ENCODE assay signal across 23 cellular contexts in the genomic region with DNA sequence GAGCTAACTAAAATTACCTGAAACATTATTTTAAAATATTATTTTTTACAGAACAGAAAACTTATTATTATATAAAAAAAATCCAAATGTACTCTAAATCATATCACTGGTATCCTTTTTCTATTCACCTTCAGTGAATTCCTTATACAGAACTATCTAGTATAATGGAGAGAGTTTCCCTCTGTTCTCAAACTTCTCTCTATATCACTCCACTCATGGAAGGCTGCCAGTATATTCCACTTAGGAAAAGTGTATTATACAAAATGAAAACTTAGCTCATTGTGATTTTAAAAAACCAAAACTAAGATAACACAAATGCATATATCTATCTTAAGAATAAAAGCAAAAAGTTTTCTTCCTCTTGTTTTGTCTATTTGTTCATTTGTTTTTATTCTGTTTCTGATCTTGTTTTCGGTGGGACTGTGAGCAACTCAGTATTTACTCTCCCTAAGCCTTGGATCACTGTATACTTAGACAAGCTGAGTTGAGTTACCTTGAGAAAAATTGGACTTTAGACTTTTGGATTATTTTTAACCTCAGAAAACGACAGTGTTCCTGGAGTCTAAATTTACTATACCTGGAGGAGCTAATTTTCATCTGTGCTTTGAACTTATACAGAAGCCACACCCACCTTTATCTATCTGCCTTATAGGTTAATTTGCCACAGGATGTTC.
DNase-seq lines count a peak whose midpoint lies in the region; ATAC-seq, FAIRE-seq and TF ChIP-seq lines count a peak whose summit lies in the region.
"Had no signal": no experiment of that assay in that cellular context is flagged by ENCODE, and none has a peak within 500 bp of the region (broad histone marks: within the 10 kb centered on the region; RNA-seq: fewer than 3 reads in every experiment).

No MANE protein-coding gene starts in this region.

- TF ChIP-seq POLR2A in body of pancreas (IDR thresholded peaks at IDR 0.05) (no peak), erythroblast (IDR thresholded peaks at IDR 0.05; ENCODE audit: low read length) (no peak)

- H4K91ac ChIP-seq in H9 (ENCODE audit: insufficient read length, low read depth, low read length): no peak overlapping the region

- H3K4me3 ChIP-seq in body of pancreas (no peak overlapping the region), small intestine (ENCODE audit: low read depth in 1 of 2, low read length in 2 of 2) (no peak overlapping the region), mucosa of descending colon (no peak overlapping the region)
- H3K4me3 ChIP-seq: A549; BLaER1 treated with 17β-estradiol and CSF1 and Interleukin-3, amounts not matched to agents 10 nM and 100 nM had no signal

- peak; percentile 9 for DNase-seq in LoVo (ENCODE audit: low spot score)
- no peak for DNase-seq in body of pancreas
- no peak for DNase-seq in left colon
- DNase-seq in small intestine: peak; percentile 3
- no peak for DNase-seq in erythroblast (lab: John Stamatoyannopoulos, UW)
- DNase-seq in mucosa of descending colon: no peak
- DNase-seq in H9: no peak
- DNase-seq: AML-193; Caco-2; Calu3; CD4-positive, alpha-beta T cell; CD8-positive, alpha-beta T cell; DMS79 treated with DMSO at 0.1 percent for 48 hours; GF-D8 had no signal

- H3K27me3 Mint-ChIP-seq in H9 (ENCODE audit: low read depth): no peaks in the 10 kb centered on the region

- no peaks in the 10 kb centered on the region for H3K27me3 ChIP-seq in body of pancreas
- no peaks in the 10 kb centered on the region for H3K27me3 ChIP-seq in small intestine (ENCODE audit: control insufficient read depth in 2 of 2, insufficient read depth in 2 of 2, low read length in 2 of 2)
- no peaks in the 10 kb centered on the region for H3K27me3 ChIP-seq in H9 (ENCODE audit: insufficient read depth, low read length)
- H3K27me3 ChIP-seq: BLaER1 treated with 17β-estradiol and CSF1 and Interleukin-3, amounts not matched to agents 10 nM and 100 nM had no signal

- no peaks in the 10 kb centered on the region for H3K9me3 ChIP-seq in body of pancreas
- H3K9me3 ChIP-seq in small intestine (ENCODE audit: control insufficient read depth, low read depth): no peaks in the 10 kb centered on the region
- no peaks in the 10 kb centered on the region for H3K9me3 ChIP-seq in mucosa of descending colon
- no peaks in the 10 kb centered on the region for H3K9me3 ChIP-seq in H9 (ENCODE audit: control insufficient read depth, low read depth, low read length)
- H3K9me3 ChIP-seq: A549, Caco-2 had no signal

- peaks cover 13% of the 10 kb centered on the region for H3K4me1 ChIP-seq in body of pancreas
- no peaks in the 10 kb centered on the region for H3K4me1 ChIP-seq in small intestine (ENCODE audit: control insufficient read depth in 2 of 2, insufficient read depth in 1 of 2, low read depth in 1 of 2, low read length in 1 of 2)
- H3K4me1 ChIP-seq in mucosa of descending colon (ENCODE audit: low read depth): peaks cover 7% of the 10 kb centered on the region
- H3K4me1 ChIP-seq in H9 (ENCODE audit: insufficient read depth, low read length): no peaks in the 10 kb centered on the region
- H3K4me1 ChIP-seq: A549; BLaER1 treated with 17β-estradiol and CSF1 and Interleukin-3, amounts not matched to agents 10 nM and 100 nM had no signal

- no peak for FAIRE-seq in small intestine (lab: Jason Lieb, UNC)
- FAIRE-seq: A549, D721Med, G401.6, GM12891, GM19239 had no signal

- H3K23ac ChIP-seq in H9 (ENCODE audit: insufficient read length, low read depth, low read length): no peak overlapping the region

- H3K4me3 Mint-ChIP-seq in H9: no peak overlapping the region
- H3K4me3 Mint-ChIP-seq: B cell; CD4-positive, alpha-beta T cell; CD8-positive, alpha-beta T cell had no signal

- no peaks in the 10 kb centered on the region for H3K79me1 ChIP-seq in H9 (ENCODE audit: insufficient read depth, low read depth, low read length, poor library complexity, severe bottlenecking)

- no peaks in the 10 kb centered on the region for H4K20me1 ChIP-seq in H9 (ENCODE audit: control insufficient read depth, insufficient read depth, insufficient read length)
- H4K20me1 ChIP-seq: BLaER1 treated with 17β-estradiol and CSF1 and Interleukin-3, amounts not matched to agents 10 nM and 100 nM had no signal

- intact Hi-C loops in body of pancreas (cut with DNase I): no loop called here
- intact Hi-C loops in left colon (cut with DNase I, micrococcal nuclease): no loop called here
- intact Hi-C loops in mucosa of descending colon (cut with DNase I, micrococcal nuclease): no loop called here

- no peak overlapping the region for H3K56ac ChIP-seq in H9 (ENCODE audit: insufficient read length, low read depth, low read length)

- no peak overlapping the region for H4K5ac ChIP-seq in H9 (ENCODE audit: insufficient read length, low read depth, low read length)

- WGBS in body of pancreas, 2 donors: 8 to 15% methylated on average over 2 of the region's 2 CpGs
- whole genome bisulfite sequencing in small intestine, 3 donors: 12 to 48% (median 17%) methylated on average over 2 of the region's 2 CpGs
- no CpG with 5 or more reads among the region's 2 CpGs for WGBS in H9 (ENCODE audit: extremely low coverage, insufficient read length, low lambda C conversion rate)

- ATAC-seq in body of pancreas: peak; percentile 64
- ATAC-seq in left colon: peak; percentile 37
- no peak for ATAC-seq in mucosa of descending colon
- ATAC-seq: A549; CD8-positive, alpha-beta T cell had no signal

- no peak for TF ChIP-seq CTCF in body of pancreas (IDR thresholded peaks at IDR 0.05)
- no peak for TF ChIP-seq CTCF in mucosa of descending colon (IDR thresholded peaks at IDR 0.05)
- TF ChIP-seq CTCF in H9 (conservative IDR thresholded peaks at IDR 0.05): no peak

- H3K18ac ChIP-seq in H9 (ENCODE audit: insufficient read length, low read depth, low read length): no peak overlapping the region

- no peak overlapping the region for H3K27ac Mint-ChIP-seq in H9
- H3K27ac Mint-ChIP-seq: B cell; CD4-positive, alpha-beta T cell; CD8-positive, alpha-beta T cell had no signal

- H2AFZ ChIP-seq in H9 (ENCODE audit: low read length): no peak overlapping the region

- no peaks in the 10 kb centered on the region for H3K79me2 ChIP-seq in H9 (ENCODE audit: insufficient read depth, low read length)

- H3K36me3 ChIP-seq in body of pancreas (replicated peaks in 1 of 2; ENCODE audit: insufficient read depth in 1 of 2, low read depth in 2 of 2) (no peaks in the 10 kb centered on the region), small intestine (ENCODE audit: control insufficient read depth in 2 of 2, insufficient read depth in 2 of 2, low read length in 2 of 2) (no peaks in the 10 kb centered on the region), mucosa of descending colon (ENCODE audit: low read depth) (no peaks in the 10 kb centered on the region)
- H3K36me3 ChIP-seq: BLaER1 treated with 17β-estradiol and CSF1 and Interleukin-3, amounts not matched to agents 10 nM and 100 nM had no signal

- no peak overlapping the region for H2BK5ac ChIP-seq in H9 (ENCODE audit: insufficient read length, low read length)

- H3K9ac ChIP-seq in H9 (ENCODE audit: extremely low read depth, insufficient read length, low read length): no peak overlapping the region
- H3K9ac ChIP-seq: BLaER1 treated with 17β-estradiol and CSF1 and Interleukin-3, amounts not matched to agents 10 nM and 100 nM had no signal

- H2AK5ac ChIP-seq in H9 (ENCODE audit: insufficient read length, low read length): no peak overlapping the region

- no peak overlapping the region for H2BK120ac ChIP-seq in H9 (ENCODE audit: low read depth, low read length, poor library complexity, severe bottlenecking)

- peaks cover 0 to 3% of the 10 kb centered on the region in 2 experiments; a peak in 3 of 5 replicates for H3K9me3 Mint-ChIP-seq in H9
- H3K9me3 Mint-ChIP-seq: CD8-positive, alpha-beta T cell had no signal

- peaks cover 6% of the 10 kb centered on the region in 2 experiments for H3K4me1 Mint-ChIP-seq in H9
- H3K4me1 Mint-ChIP-seq: B cell had no signal

- H2BK12ac ChIP-seq in H9 (ENCODE audit: insufficient read length, low read depth, low read length): no peak overlapping the region

- peak overlapping the region in 3 of 4 donors; percentile 5 to 28 (median 9) for H3K27ac ChIP-seq in body of pancreas
- no peak overlapping the region for H3K27ac ChIP-seq in small intestine (ENCODE audit: low read depth in 1 of 2, low read length in 1 of 2)
- H3K27ac ChIP-seq in H9 (ENCODE audit: insufficient read length, low read depth, low read length): no peak overlapping the region
- H3K27ac ChIP-seq: 22Rv1; A549; BLaER1 treated with 17β-estradiol and CSF1 and Interleukin-3, amounts not matched to agents 10 nM and 100 nM; C4-2B had no signal

- no peak overlapping the region for H2BK20ac ChIP-seq in H9 (ENCODE audit: low read depth, low read length, poor library complexity, severe bottlenecking)

- no peaks in the 10 kb centered on the region for H3K23me2 ChIP-seq in H9 (ENCODE audit: insufficient read length, low read depth, low read length, poor library complexity, severe bottlenecking)

- H4K8ac ChIP-seq in H9 (replicated peaks; ENCODE audit: insufficient read length, low read depth, low read length): no peak overlapping the region

- H3K14ac ChIP-seq in H9 (ENCODE audit: insufficient read depth, low read length): no peak overlapping the region

- no peak overlapping the region for H3K4ac ChIP-seq in H9 (ENCODE audit: low read depth, low read length)

- no peak overlapping the region for H3T11ph ChIP-seq in H9 (ENCODE audit: low read length)

- no peaks in the 10 kb centered on the region for H3K36me3 Mint-ChIP-seq in H9 (ENCODE audit: insufficient read depth in 1 of 3, low read depth in 3 of 3)
- H3K36me3 Mint-ChIP-seq: CD8-positive, alpha-beta T cell had no signal

- no peak overlapping the region for H2BK15ac ChIP-seq in H9 (ENCODE audit: low read depth, low read length)

- H3K4me2 ChIP-seq in H9 (ENCODE audit: insufficient read depth, insufficient read length, low read length): no peak overlapping the region
- H3K4me2 ChIP-seq: A549; BLaER1 treated with 17β-estradiol and CSF1 and Interleukin-3, amounts not matched to agents 10 nM and 100 nM had no signal

Comparison
In these comparisons a context has a peak if more than half of its experiments do, and no peak if none do; other contexts are left out.
1. DNase-seq: peak in LoVo (single experiment) and small intestine (single experiment); none in body of pancreas (0 of 4), left colon (0 of 2), erythroblast (0 of 2), mucosa of descending colon (0 of 3) and H9 (single experiment).
2. H3K27ac ChIP-seq: peak in body of pancreas (3 of 4); none in small intestine (0 of 2) and H9 (single experiment).